ENCODE assay signal across 1 cellular context in genomic region chr1:207827488-207827830, GRCh38.
TF ChIP-seq lines count a peak whose summit lies in the region.

No MANE protein-coding gene starts in this region.

TF ChIP-seq in liver, 16 proteins besides CTCF, POLR2A, EP300 and RAD21 (continued from another document):
- TF ChIP-seq REST (IDR thresholded peaks at IDR 0.05) (no peak), HNF4A (conservative IDR thresholded peaks at IDR 0.05) (no peak), HNF4G (IDR thresholded peaks at IDR 0.05) (no peak), JUND (IDR thresholded peaks at IDR 0.05) (no peak), SP1 (IDR thresholded peaks at IDR 0.05) (no peak), NR2F2 (IDR thresholded peaks at IDR 0.05) (no peak), ATF3 (IDR thresholded peaks at IDR 0.05) (no peak), GABPA (IDR thresholded peaks at IDR 0.05 in 1 of 2, conservative IDR thresholded peaks at IDR 0.05 in 1 of 2) (no peak), EGR1 (IDR thresholded peaks at IDR 0.05; ENCODE audit: low read depth in 2 of 2) (no peak), ZBTB33 (IDR thresholded peaks at IDR 0.05) (no peak), MAX (IDR thresholded peaks at IDR 0.05) (no peak), YY1 (IDR thresholded peaks at IDR 0.05) (no peak)
TF ChIP-seq in liver: peak in this region for 0.
